8 cellular contexts compared by ENCODE assay signal in genomic region chr9:68704804-68705635, GRCh38. TPM values are rescaled to one million over a fixed set of nuclear protein-coding genes. Genes with fewer than 3 reads are reported as not detected.
DNase-seq lines count a peak whose midpoint lies in the region; ATAC-seq and TF ChIP-seq lines count a peak whose summit lies in the region.

Gene PIP5K1B (plus strand): TSS chr9:68705240. CDS start chr9:68822615, 117,375 bp downstream.

- intact Hi-C loops in CD4-positive, alpha-beta T cell (cut with DNase I, micrococcal nuclease), result no loop called here

- peak within 1 kb of the TSS; percentile 99 for H3K4me2 ChIP-seq in neural progenitor cell

- H3K4me3 ChIP-seq in neural progenitor cell (peak within 1 kb of the TSS; percentile 87), upper lobe of left lung (peak within 1 kb of the TSS; percentile 60 to 91 (median 76))

- H3F3A ChIP-seq in neural progenitor cell (ENCODE audit: low read depth), result peaks cover 23% of the 10 kb centered on the region

- H3K27me3 ChIP-seq in CD4-positive, alpha-beta T cell (ENCODE audit: control insufficient read depth, insufficient read depth, low read length), result peaks cover 64% of the 10 kb centered on the region
- H3K27me3 ChIP-seq in neural progenitor cell, result peaks cover 87% of the 10 kb centered on the region
- H3K27me3 ChIP-seq in upper lobe of left lung, result no peaks in the 10 kb centered on the region

- peaks cover 24% of the 10 kb centered on the region for H3K4me1 Mint-ChIP-seq in CD4-positive, alpha-beta T cell (ENCODE audit: low read depth)
- H3K4me1 Mint-ChIP-seq in activated T-cell treated with anti-CD3 and anti-CD28 coated beads, Interleukin-2, amount 50 U/mL, for 4 hours (ENCODE audit: low read depth), result peaks cover 22% of the 10 kb centered on the region
- H3K4me1 Mint-ChIP-seq in neural progenitor cell, result peaks cover 43% of the 10 kb centered on the region

- no peak within 1 kb of the TSS for H3K27ac Mint-ChIP-seq in CD4-positive, alpha-beta T cell
- peak within 1 kb of the TSS; percentile 97 for H3K27ac Mint-ChIP-seq in neural progenitor cell

- TF ChIP-seq CTCF in CD4-positive, alpha-beta T cell (IDR thresholded peaks at IDR 0.05), result no peak
- TF ChIP-seq CTCF in neural progenitor cell (IDR thresholded peaks at IDR 0.05) (no peak), upper lobe of left lung (IDR thresholded peaks at IDR 0.05) (peak in 4 of 6 experiments; percentile 17 to 28 (median 26))

- no peaks in the 10 kb centered on the region for H3K36me3 ChIP-seq in neural progenitor cell
- H3K36me3 ChIP-seq in upper lobe of left lung, result no peaks in the 10 kb centered on the region

- CTCF ChIA-PET in CD4-positive, alpha-beta T cell (lab: Charles Lee), result no interaction called here

- TF ChIP-seq EP300 in upper lobe of left lung (IDR thresholded peaks at IDR 0.05), result no peak

- H3K36me3 Mint-ChIP-seq in CD4-positive, alpha-beta T cell (ENCODE audit: low read depth), result no peaks in the 10 kb centered on the region
- no peaks in the 10 kb centered on the region for H3K36me3 Mint-ChIP-seq in activated T-cell treated with anti-CD3 and anti-CD28 coated beads, Interleukin-2, amount 50 U/mL, for 4 hours (ENCODE audit: insufficient read depth)
- H3K36me3 Mint-ChIP-seq in neural progenitor cell, result peaks cover 3% of the 10 kb centered on the region

- H3K4me1 ChIP-seq in neural progenitor cell (peaks cover 26% of the 10 kb centered on the region), upper lobe of left lung (peaks cover 13 to 34% (median 26%) of the 10 kb centered on the region in 4 donors)

- POLR2A ChIA-PET in CD4-positive, alpha-beta T cell (lab: Charles Lee), result no interaction called here

- no peaks in the 10 kb centered on the region for H3K79me2 ChIP-seq in neural progenitor cell (ENCODE audit: low read depth)

- H4K20me1 ChIP-seq in neural progenitor cell (ENCODE audit: low read depth), result peaks cover 8% of the 10 kb centered on the region

- WGBS in upper lobe of left lung, 2 donors, result 1 to 2% methylated on average over 11 to 30 of the region's 99 CpGs

- H2AFZ ChIP-seq in neural progenitor cell (replicated peaks), result peak within 1 kb of the TSS; percentile 97

- H3K4me3 Mint-ChIP-seq in CD4-positive, alpha-beta T cell, result peak within 1 kb of the TSS; percentile 76
- peak within 1 kb of the TSS; percentile 82 for H3K4me3 Mint-ChIP-seq in activated T-cell treated with anti-CD3 and anti-CD28 coated beads, Interleukin-2, amount 50 U/mL, for 4 hours
- peak within 1 kb of the TSS; percentile 97 for H3K4me3 Mint-ChIP-seq in neural progenitor cell

- DNase-seq in CD4-positive, alpha-beta T cell, result peak in 2 of 10 experiments; percentile 12 to 16
- DNase-seq in NCI-H345 treated with DMSO at 0.1 percent for 48 hours (lab: John Stamatoyannopoulos, UW; ENCODE audit: unreplicated experiment), result peak; percentile 23
- DNase-seq in activated T-cell treated with anti-CD3 and anti-CD28 coated beads, Interleukin-2, amount 50 U/mL, for 4 hours, result no peak
- DNase-seq in glomerular visceral epithelial cell (ENCODE audit: extremely low spot score), result peak; percentile 59
- peak; percentile 90 for DNase-seq in neural progenitor cell (ENCODE audit: low spot score)
- DNase-seq in upper lobe of left lung, result peak; percentile 87 to 95

- H3K9me3 Mint-ChIP-seq in CD4-positive, alpha-beta T cell, result no peaks in the 10 kb centered on the region
- H3K9me3 Mint-ChIP-seq in activated T-cell treated with anti-CD3 and anti-CD28 coated beads, Interleukin-2, amount 50 U/mL, for 4 hours, result no peaks in the 10 kb centered on the region
- H3K9me3 Mint-ChIP-seq in neural progenitor cell, result no peaks in the 10 kb centered on the region

- no peak for ATAC-seq in CD4-positive, alpha-beta T cell (ENCODE audit: poor library complexity)
- ATAC-seq in HG03135 (IDR thresholded peaks at IDR 0.05; ENCODE audit: unreplicated experiment) (peak; percentile 73), upper lobe of left lung (ENCODE audit: low FRiP score in 2 of 2) (peak; percentile 89 to 92)
- peak; percentile 86 to 89 for ATAC-seq in activated T-cell treated with anti-CD3 and anti-CD28 coated beads, Interleukin-2, amount 50 U/mL, for 4 hours

- in situ Hi-C loops in GM18951 (cut with MboI; ENCODE audit: low sequenced_read_pairs, unreplicated experiment), result no loop called here

- H3K9ac ChIP-seq in neural progenitor cell, result no peak within 1 kb of the TSS

- peaks cover 93% of the 10 kb centered on the region for H3K27me3 Mint-ChIP-seq in CD4-positive, alpha-beta T cell
- H3K27me3 Mint-ChIP-seq in activated T-cell treated with anti-CD3 and anti-CD28 coated beads, Interleukin-2, amount 50 U/mL, for 4 hours (ENCODE audit: low read depth), result peaks cover 68% of the 10 kb centered on the region
- H3K27me3 Mint-ChIP-seq in neural progenitor cell (ENCODE audit: insufficient read depth, low read depth), result peaks cover 4% of the 10 kb centered on the region

- no peak within 1 kb of the TSS for H3K27ac ChIP-seq in CD4-positive, alpha-beta T cell (ENCODE audit: low read depth, low read length)
- H3K27ac ChIP-seq in neural progenitor cell, result no peak within 1 kb of the TSS
- peak within 1 kb of the TSS; percentile 84 to 93 (median 88) for H3K27ac ChIP-seq in upper lobe of left lung

- TF ChIP-seq POLR2A in GM18951 (IDR thresholded peaks at IDR 0.05; ENCODE audit: extremely low read depth, insufficient read depth, insufficient read length) (peak; percentile 86), upper lobe of left lung (IDR thresholded peaks at IDR 0.05) (peak in 3 of 4 donors; percentile 60 to 86 (median 80))

- no peaks in the 10 kb centered on the region for H3K9me3 ChIP-seq in CD4-positive, alpha-beta T cell (ENCODE audit: control insufficient read depth, low read length)
- H3K9me3 ChIP-seq in neural progenitor cell (ENCODE audit: low read depth), result no peaks in the 10 kb centered on the region
- no peaks in the 10 kb centered on the region for H3K9me3 ChIP-seq in upper lobe of left lung

RNA-seq across cellular contexts. Expression of gene PIP5K1B, which starts in this region (rescaled TPM):
- total RNA-seq in CD4-positive, alpha-beta T cell, result not detected
- total RNA-seq in activated T-cell treated with anti-CD3 and anti-CD28 coated beads, Interleukin-2, amount 50 U/mL, for 4 hours, result 1 to 10 TPM in 1 of 3 donors, under 1 TPM in 2; 0.48 to 1.6 (median 0.57) TPM
- 1.3 and 3.2 TPM in 2 replicates for total RNA-seq in neural progenitor cell (ENCODE audit: low replicate concordance)
- total RNA-seq in upper lobe of left lung, result 10 to 100 TPM; 22.4 to 76.8 (median 47.2) TPM

Comparison
In these comparisons a context has a peak if more than half of its experiments do, and no peak if none do; other contexts are left out.
1. H3K27ac ChIP-seq: peak in upper lobe of left lung (4 of 4); none in CD4-positive, alpha-beta T cell (single experiment) and neural progenitor cell (single experiment).
2. CTCF ChIP-seq: peak in upper lobe of left lung (4 of 6); none in CD4-positive, alpha-beta T cell (single experiment) and neural progenitor cell (single experiment).
3. Peak in every context shown above with its lines, with median percentiles within 50 percentile points of each other: H3K4me3 Mint-ChIP-seq.